In the genomic region with DNA sequence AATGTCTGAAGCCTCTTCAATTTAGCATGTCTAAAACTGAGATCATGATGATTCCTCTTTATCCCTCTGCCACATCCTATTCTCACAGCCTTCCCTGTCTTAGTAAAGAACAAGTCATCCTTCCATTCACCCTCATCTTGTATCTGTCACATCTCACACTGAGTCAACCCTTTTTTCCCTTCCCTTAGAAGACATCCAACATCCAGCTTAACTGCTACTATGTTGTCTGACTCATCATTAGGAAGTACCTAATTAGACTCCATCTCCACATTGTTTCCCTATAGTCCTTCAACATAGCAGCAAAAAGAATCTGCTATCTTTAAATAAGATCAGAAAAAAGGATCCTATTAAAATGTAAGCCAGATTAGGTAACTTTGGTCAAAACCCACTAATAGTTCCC, we compare ENCODE assay signal across 14 cellular contexts.
DNase-seq lines count a peak whose midpoint lies in the region; ATAC-seq and TF ChIP-seq lines count a peak whose summit lies in the region.
"Had no signal": no experiment of that assay in that cellular context is flagged by ENCODE, and none has a peak within 500 bp of the region (broad histone marks: within the 10 kb centered on the region; RNA-seq: fewer than 3 reads in every experiment).

No MANE protein-coding gene starts in this region.

- no peak overlapping the region for H3K4me3 ChIP-seq in fibroblast of villous mesenchyme (ENCODE audit: low read depth, low read length)
- H3K4me3 ChIP-seq in PC-9: no peak overlapping the region
- no peak overlapping the region for H3K4me3 ChIP-seq in colonic mucosa
- no peak overlapping the region for H3K4me3 ChIP-seq in tibial artery
- H3K4me3 ChIP-seq: left lung, neural progenitor cell, suprapubic skin had no signal

- no peaks in the 10 kb centered on the region for H3K36me3 ChIP-seq in PC-9 (ENCODE audit: low read depth)
- no peaks in the 10 kb centered on the region for H3K36me3 ChIP-seq in colonic mucosa
- peaks cover 0 to 23% (median 10%) of the 10 kb centered on the region in 3 donors for H3K36me3 ChIP-seq in tibial artery
- H3K36me3 ChIP-seq: left lung, neural progenitor cell had no signal

- TF ChIP-seq CTCF in fibroblast of villous mesenchyme (IDR thresholded peaks at IDR 0.05; ENCODE audit: insufficient read depth, low read depth, low read length) (no peak), PC-9 (conservative IDR thresholded peaks at IDR 0.05) (no peak), colonic mucosa (IDR thresholded peaks at IDR 0.05) (no peak), tibial artery (IDR thresholded peaks at IDR 0.05) (no peak)

- in situ Hi-C loops in ACHN (cut with HindIII; ENCODE audit: low pct_ligation_motif_present, low pct_unique_long_range_greater_than_20kb, low sequenced_read_pairs): no loop called here

- H3F3A ChIP-seq in PC-9 (ENCODE audit: insufficient read depth, low read depth): no peaks in the 10 kb centered on the region

- peak; percentile 82 for ATAC-seq in SK-N-SH treated with all-trans-retinoic acid at 6 μM for 48 hours
- ATAC-seq: left lung had no signal

- H3K4me1 ChIP-seq in PC-9 (replicated peaks; ENCODE audit: insufficient read depth): no peaks in the 10 kb centered on the region
- H3K4me1 ChIP-seq in colonic mucosa: no peaks in the 10 kb centered on the region
- peaks cover 0 to 6% (median 1%) of the 10 kb centered on the region in 4 donors for H3K4me1 ChIP-seq in tibial artery
- H3K4me1 ChIP-seq: left lung, neural progenitor cell, suprapubic skin had no signal

- CTCF ChIA-PET in PC-9 (lab: Charles Lee): no interaction called here

- no peak overlapping the region for H2AFZ ChIP-seq in PC-9
- H2AFZ ChIP-seq: neural progenitor cell had no signal

- no peaks in the 10 kb centered on the region for H3K9me3 ChIP-seq in PC-9 (ENCODE audit: insufficient read depth, low read depth)
- H3K9me3 ChIP-seq in colonic mucosa: no peaks in the 10 kb centered on the region
- no peaks in the 10 kb centered on the region for H3K9me3 ChIP-seq in tibial artery
- H3K9me3 ChIP-seq: left lung, suprapubic skin had no signal

- intact Hi-C loops in PC-9 (cut with micrococcal nuclease; ENCODE audit: unreplicated experiment): no loop called here
- intact Hi-C loops in colonic mucosa (cut with DNase I): no loop called here
- intact Hi-C loops in tibial artery (cut with DNase I; ENCODE audit: low total_unique reads): no loop called here

- H3K79me2 ChIP-seq in PC-9 (ENCODE audit: low read depth): no peaks in the 10 kb centered on the region

- no peak overlapping the region for H3K27ac ChIP-seq in PC-9
- H3K27ac ChIP-seq in colonic mucosa: no peak overlapping the region
- H3K27ac ChIP-seq in tibial artery: no peak overlapping the region
- H3K27ac ChIP-seq: left lung, neural progenitor cell, suprapubic skin had no signal

- H3K9me2 ChIP-seq in PC-9 (ENCODE audit: insufficient read depth): no peaks in the 10 kb centered on the region

- POLR2A ChIA-PET in PC-9 (lab: Charles Lee; ENCODE audit: unreplicated experiment): no interaction called here

- H3K27me3 ChIP-seq in PC-9 (ENCODE audit: insufficient read depth, low read depth): no peaks in the 10 kb centered on the region
- H3K27me3 ChIP-seq in colonic mucosa: no peaks in the 10 kb centered on the region
- no peaks in the 10 kb centered on the region for H3K27me3 ChIP-seq in tibial artery
- H3K27me3 ChIP-seq: left lung, neural progenitor cell, suprapubic skin had no signal

- H3K4me2 ChIP-seq in PC-9: no peak overlapping the region
- H3K4me2 ChIP-seq: neural progenitor cell had no signal

- no peak overlapping the region for H3K9ac ChIP-seq in colonic mucosa (ENCODE audit: low read depth in 2 of 2, low read length in 2 of 2)
- H3K9ac ChIP-seq: neural progenitor cell had no signal

- no peaks in the 10 kb centered on the region for H4K20me1 ChIP-seq in PC-9 (ENCODE audit: insufficient read depth)

- BruUV-seq in PC-9 (replicated peaks; lab: Mats Ljungman, UMichigan): no TSS peak

- DNase-seq in GM04504 (ENCODE audit: low read depth) (peak; percentile 58), fibroblast of villous mesenchyme (ENCODE audit: low read depth) (peak; percentile 22), ACHN (no peak), PC-9 (no peak), colonic mucosa (no peak), tibial artery (no peak)
- DNase-seq: activated T-cell treated with anti-CD3 and anti-CD28 coated beads for 4 hours, cortex of kidney, DMS153, GOT3 had no signal

TF ChIP-seq in SK-N-SH treated with all-trans-retinoic acid at 6 μM for 48 hours, 23 proteins besides CTCF, POLR2A, EP300 and RAD21:
- TF ChIP-seq OSR1 (CRISPR knock-in tag; IDR thresholded peaks at IDR 0.05) (no peak), ZNF565 (CRISPR knock-in tag; conservative IDR thresholded peaks at IDR 0.05; ENCODE audit: low read depth) (no peak), TOX (CRISPR knock-in tag; IDR thresholded peaks at IDR 0.05; ENCODE audit: borderline replicate concordance) (0 out of 2 replicates have a peak, but pooled peaks have one; percentile 18), ISL1 (CRISPR knock-in tag; IDR thresholded peaks at IDR 0.05) (peak; percentile 76), RARB (CRISPR knock-in tag; IDR thresholded peaks at IDR 0.05) (no peak)

Comparison
In these comparisons a context has a peak if more than half of its experiments do, and no peak if none do; other contexts are left out.
1. DNase-seq: peak in GM04504 (single experiment) and fibroblast of villous mesenchyme (single experiment); none in ACHN (single experiment), PC-9 (0 of 2), colonic mucosa (single experiment) and tibial artery (0 of 2).